In genomic region chr18:8517276-8517675, GRCh38 we compare ENCODE assay signal across 16 cellular contexts.
DNase-seq lines count a peak whose midpoint lies in the region; ATAC-seq, FAIRE-seq and TF ChIP-seq lines count a peak whose summit lies in the region.
"Had no signal": no experiment of that assay in that cellular context is flagged by ENCODE, and none has a peak within 500 bp of the region (broad histone marks: within the 10 kb centered on the region; RNA-seq: fewer than 3 reads in every experiment).

No MANE protein-coding gene starts in this region.

- H3K9me3 Mint-ChIP-seq in nephron progenitor cell (peaks cover 21% of the 10 kb centered on the region), neural progenitor cell (peaks cover 8% of the 10 kb centered on the region)
- peaks cover 4 to 11% of the 10 kb centered on the region in 2 donors for H3K9me3 Mint-ChIP-seq in stimulated activated naive B cell treated with anti-CD40 and anti-IgM and Interleukin-4, amounts not matched to agents 10 μg/mL and 1 μg/mL and 100 μg/mL, for 72 hours

- DNase-seq in PC-3 = no peak
- no peak for DNase-seq in K562 (ENCODE audit: extremely low read depth in 1 of 4, low spot score in 3 of 4)
- no peak for DNase-seq in foreskin keratinocyte
- DNase-seq in nephron progenitor cell = no peak
- no peak for DNase-seq in neural progenitor cell (ENCODE audit: low spot score)
- DNase-seq in stomach = no peak
- DNase-seq in stimulated activated naive B cell treated with anti-CD40 and anti-IgM and Interleukin-4, amounts not matched to agents 10 μg/mL and 1 μg/mL and 100 μg/mL, for 72 hours = no peak
- DNase-seq: CD4-positive, alpha-beta memory T cell; DMS79; H7 had no signal

- no peaks in the 10 kb centered on the region for H3K79me2 ChIP-seq in PC-3 (ENCODE audit: low read length)
- no peaks in the 10 kb centered on the region for H3K79me2 ChIP-seq in K562 (ENCODE audit: control insufficient read depth, insufficient read depth, low read length)
- H3K79me2 ChIP-seq in neural progenitor cell (ENCODE audit: low read depth) = no peaks in the 10 kb centered on the region

- H3K4me3 ChIP-seq in PC-3 (ENCODE audit: low read length) = no peak overlapping the region
- no peak overlapping the region for H3K4me3 ChIP-seq in K562
- H3K4me3 ChIP-seq in neural progenitor cell = no peak overlapping the region
- no peak overlapping the region for H3K4me3 ChIP-seq in stomach
- H3K4me3 ChIP-seq: GM12878, GM23338 had no signal

- in situ Hi-C loops in K562 (cut with MboI) = no loop called here

- TF ChIP-seq EP300 in K562 (IDR thresholded peaks at IDR 0.05; ENCODE audit: low read length) (no peak), stomach (IDR thresholded peaks at IDR 0.05) (no peak)

- ATAC-seq in PC-3 = no peak
- ATAC-seq in K562 = no peak
- no peak for ATAC-seq in foreskin keratinocyte
- ATAC-seq in stimulated activated naive B cell treated with anti-CD40 and anti-IgM and Interleukin-4, amounts not matched to agents 10 μg/mL and 1 μg/mL and 100 μg/mL, for 72 hours (replicated peaks) = no peak
- ATAC-seq: GM12878, GM23338 had no signal

- no peaks in the 10 kb centered on the region for H3F3A ChIP-seq in PC-3 (ENCODE audit: low read length, unreplicated experiment)
- no peaks in the 10 kb centered on the region for H3F3A ChIP-seq in neural progenitor cell (ENCODE audit: low read depth)

- H3K27ac Mint-ChIP-seq in nephron progenitor cell (peak overlapping the region; percentile 60), neural progenitor cell (no peak overlapping the region)
- no peak overlapping the region for H3K27ac Mint-ChIP-seq in stimulated activated naive B cell treated with anti-CD40 and anti-IgM and Interleukin-4, amounts not matched to agents 10 μg/mL and 1 μg/mL and 100 μg/mL, for 72 hours
- H3K27ac Mint-ChIP-seq: B cell; CD4-positive, alpha-beta memory T cell; GM23338 had no signal

- no TSS peak for BruUV-seq in PC-3 (replicated peaks; lab: Mats Ljungman, UMichigan)
- BruUV-seq in K562 (replicated peaks; lab: Mats Ljungman, UMichigan) = no TSS peak

- H3K9me1 ChIP-seq in K562 (ENCODE audit: control insufficient read depth, insufficient read depth, low read length) = no peaks in the 10 kb centered on the region

- H3K36me3 Mint-ChIP-seq in nephron progenitor cell (ENCODE audit: low read depth) (no peaks in the 10 kb centered on the region), neural progenitor cell (no peaks in the 10 kb centered on the region)
- H3K36me3 Mint-ChIP-seq in stimulated activated naive B cell treated with anti-CD40 and anti-IgM and Interleukin-4, amounts not matched to agents 10 μg/mL and 1 μg/mL and 100 μg/mL, for 72 hours = no peaks in the 10 kb centered on the region
- H3K36me3 Mint-ChIP-seq: CD4-positive, alpha-beta memory T cell had no signal

- WGBS in K562 (ENCODE audit: insufficient coverage, low coverage, missing lambda C conversion rate) = 0% methylated on average over 3 of the region's 3 CpGs
- WGBS in stomach, 5 donors = 83 to 93% (median 89%) methylated on average over 3 of the region's 3 CpGs

- TF ChIP-seq CTCF in PC-3 (conservative IDR thresholded peaks at IDR 0.05; ENCODE audit: low read depth, low read length) = no peak
- no peak for TF ChIP-seq CTCF in K562 (IDR thresholded peaks at IDR 0.05 in 2 of 3, conservative IDR thresholded peaks at IDR 0.05 in 1 of 3; ENCODE audit: insufficient read depth in 2 of 3, low read depth in 1 of 3, low read length in 3 of 3)
- TF ChIP-seq CTCF in foreskin keratinocyte (conservative IDR thresholded peaks at IDR 0.05) = no peak
- TF ChIP-seq CTCF in nephron progenitor cell (IDR thresholded peaks at IDR 0.05) = no peak
- TF ChIP-seq CTCF in neural progenitor cell (IDR thresholded peaks at IDR 0.05) = no peak
- no peak for TF ChIP-seq CTCF in stomach (IDR thresholded peaks at IDR 0.05)

- intact Hi-C loops in PC-3 (cut with micrococcal nuclease) = no loop called here
- intact Hi-C loops in K562 (cut with micrococcal nuclease) = no loop called here
- intact Hi-C loops in stomach (cut with DNase I; ENCODE audit: low total_unique reads) = no loop called here

- peaks cover 15% of the 10 kb centered on the region for H3K27me3 ChIP-seq in PC-3 (ENCODE audit: low read length)
- peaks cover 16 to 27% of the 10 kb centered on the region in 2 experiments; a peak in 3 of 5 replicates for H3K27me3 ChIP-seq in K562 (ENCODE audit: control insufficient read depth in 2 of 2, insufficient read depth in 2 of 2, low read length in 2 of 2)
- no peaks in the 10 kb centered on the region for H3K27me3 ChIP-seq in foreskin keratinocyte
- H3K27me3 ChIP-seq in neural progenitor cell = no peaks in the 10 kb centered on the region
- peaks cover 0 to 7% (median 0%) of the 10 kb centered on the region in 3 donors for H3K27me3 ChIP-seq in stomach

- H4K20me1 ChIP-seq in PC-3 (ENCODE audit: low read length) (no peaks in the 10 kb centered on the region), K562 (replicated peaks; ENCODE audit: control insufficient read depth, insufficient read depth, low read length) (no peaks in the 10 kb centered on the region; the same call in 1 of the 2 replicates), neural progenitor cell (ENCODE audit: low read depth) (no peaks in the 10 kb centered on the region)

- H3K4me3 Mint-ChIP-seq in nephron progenitor cell = no peak overlapping the region
- H3K4me3 Mint-ChIP-seq in neural progenitor cell = no peak overlapping the region
- H3K4me3 Mint-ChIP-seq in stimulated activated naive B cell treated with anti-CD40 and anti-IgM and Interleukin-4, amounts not matched to agents 10 μg/mL and 1 μg/mL and 100 μg/mL, for 72 hours = no peak overlapping the region
- H3K4me3 Mint-ChIP-seq: B cell; CD4-positive, alpha-beta memory T cell; GM23338 had no signal

- H3K27me3 Mint-ChIP-seq in nephron progenitor cell (ENCODE audit: low read depth, poor library complexity) (peaks cover 17% of the 10 kb centered on the region), neural progenitor cell (ENCODE audit: insufficient read depth, low read depth) (peaks cover 7% of the 10 kb centered on the region)
- peaks cover 0 to 15% of the 10 kb centered on the region in 2 donors for H3K27me3 Mint-ChIP-seq in stimulated activated naive B cell treated with anti-CD40 and anti-IgM and Interleukin-4, amounts not matched to agents 10 μg/mL and 1 μg/mL and 100 μg/mL, for 72 hours

- FAIRE-seq in K562 (lab: Jason Lieb, UNC) = peak; percentile 56
- FAIRE-seq: A204.1, GM12878, GM18507 had no signal

- no peaks in the 10 kb centered on the region for H3K9me2 ChIP-seq in PC-3 (replicated peaks; ENCODE audit: low read length)

- H3K9me3 ChIP-seq in PC-3 (ENCODE audit: low read length) (no peaks in the 10 kb centered on the region), K562 (replicated peaks; ENCODE audit: control insufficient read depth, insufficient read depth, low read depth, low read length) (no peaks in the 10 kb centered on the region), neural progenitor cell (ENCODE audit: low read depth) (no peaks in the 10 kb centered on the region), stomach (peaks cover 3 to 11% (median 9%) of the 10 kb centered on the region in 4 donors)

- POLR2A ChIA-PET in PC-3 (lab: Charles Lee; ENCODE audit: unreplicated experiment) (no interaction called here), K562 (lab: Yijun Ruan, JAX) (interaction anchor here (0.7 to 1.8 kb wide), 2 partner anchors 15 to 1121 kb away, joined by 4 to 5 read pairs; no protein-coding TSS in a partner anchor)

- H3K4me1 Mint-ChIP-seq in nephron progenitor cell (peaks cover 10% of the 10 kb centered on the region), neural progenitor cell (no peaks in the 10 kb centered on the region)
- H3K4me1 Mint-ChIP-seq in stimulated activated naive B cell treated with anti-CD40 and anti-IgM and Interleukin-4, amounts not matched to agents 10 μg/mL and 1 μg/mL and 100 μg/mL, for 72 hours = no peaks in the 10 kb centered on the region
- H3K4me1 Mint-ChIP-seq: B cell; CD4-positive, alpha-beta memory T cell; GM23338 had no signal

- CTCF ChIA-PET in PC-3 (lab: Charles Lee) (no interaction called here), K562 (lab: Yijun Ruan, JAX; ENCODE audit: low intra/inter-chr PET ratio) (no interaction called here)

- H3K4me2 ChIP-seq in PC-3 (ENCODE audit: low read length) (peak overlapping the region; percentile 23), K562 (ENCODE audit: insufficient read depth, low read length) (no peak overlapping the region), neural progenitor cell (no peak overlapping the region)
- H3K4me2 ChIP-seq: GM23338 had no signal

- TF ChIP-seq POLR2A in K562 (conservative IDR thresholded peaks at IDR 0.05) = no peak
- TF ChIP-seq POLR2A in stomach (IDR thresholded peaks at IDR 0.05) = no peak

- H3K4me1 ChIP-seq in PC-3 (ENCODE audit: insufficient read depth, low read length) = peaks cover 10% of the 10 kb centered on the region
- H3K4me1 ChIP-seq in K562 (replicated peaks in 1 of 2; ENCODE audit: control insufficient read depth in 2 of 2, insufficient read depth in 2 of 2, low read length in 2 of 2) = no peaks in the 10 kb centered on the region
- H3K4me1 ChIP-seq in foreskin keratinocyte = peaks cover 7% of the 10 kb centered on the region
- H3K4me1 ChIP-seq in neural progenitor cell = no peaks in the 10 kb centered on the region
- H3K4me1 ChIP-seq in stomach = no peaks in the 10 kb centered on the region

- no peaks in the 10 kb centered on the region for H3K36me3 ChIP-seq in PC-3 (ENCODE audit: low read depth, low read length)
- H3K36me3 ChIP-seq in K562 (ENCODE audit: control insufficient read depth, insufficient read depth, low read length) = no peaks in the 10 kb centered on the region
- H3K36me3 ChIP-seq in neural progenitor cell = no peaks in the 10 kb centered on the region
- H3K36me3 ChIP-seq in stomach = no peaks in the 10 kb centered on the region

- H2AFZ ChIP-seq in PC-3 (ENCODE audit: low read length) (0 out of 2 replicates have a peak overlapping the region, but pooled peaks have one; percentile 29), K562 (ENCODE audit: low read depth, low read length) (no peak overlapping the region), neural progenitor cell (replicated peaks) (no peak overlapping the region)
- H2AFZ ChIP-seq: GM23338 had no signal

- no peak for TF ChIP-seq RAD21 in K562 (CRISPR knock-in tag; conservative IDR thresholded peaks at IDR 0.05 in 1 of 2, IDR thresholded peaks at IDR 0.05 in 1 of 2)

- H3K27ac ChIP-seq in PC-3 (ENCODE audit: low read length) (no peak overlapping the region), K562 (ENCODE audit: extremely low read depth, low read depth, low read length) (no peak overlapping the region), foreskin keratinocyte (peak overlapping the region; percentile 19), neural progenitor cell (no peak overlapping the region), stomach (no peak overlapping the region)
- H3K27ac ChIP-seq: C4-2B had no signal

- H3K9ac ChIP-seq in PC-3 (ENCODE audit: low read length) (no peak overlapping the region), K562 (ENCODE audit: insufficient read depth in 1 of 2, low read depth in 2 of 2, low read length in 2 of 2) (no peak overlapping the region), neural progenitor cell (no peak overlapping the region)

TF ChIP-seq in K562, 482 proteins besides CTCF, POLR2A, EP300 and RAD21 (continues in another document):
- TF ChIP-seq KDM2B (CRISPR knock-in tag; IDR thresholded peaks at IDR 0.05) = no peak
